ENCODE assay signal across 35 cellular contexts in genomic region chr11:18495703-18496102, GRCh38. TPM values are rescaled to one million over a fixed set of nuclear protein-coding genes. Genes with fewer than 3 reads are reported as not detected.
DNase-seq lines count a peak whose midpoint lies in the region; ATAC-seq and TF ChIP-seq lines count a peak whose summit lies in the region.
"Had no signal": no experiment of that assay in that cellular context is flagged by ENCODE, and none has a peak within 500 bp of the region (broad histone marks: within the 10 kb centered on the region; RNA-seq: fewer than 3 reads in every experiment).

No MANE protein-coding gene starts in this region.

- H3K27ac Mint-ChIP-seq in activated naive CD8-positive, alpha-beta T cell treated with anti-CD3 and anti-CD28 coated beads for 36 hours: peak overlapping the region; percentile 21
- H3K27ac Mint-ChIP-seq in chondrocyte (ENCODE audit: unreplicated experiment): no peak overlapping the region
- H3K27ac Mint-ChIP-seq: activated CD8-positive, alpha-beta T cell treated with anti-CD3 and anti-CD28 coated beads, Interleukin-2, amount 10 ng/mL, durations not matched to agents 7 days and 5 days had no signal

- no peak overlapping the region for H3K27ac ChIP-seq in upper lobe of right lung
- H3K27ac ChIP-seq: 22Rv1, breast epithelium, foreskin keratinocyte, psoas muscle, tibial nerve had no signal

- peaks cover 6% of the 10 kb centered on the region for H3K4me1 ChIP-seq in upper lobe of right lung
- H3K4me1 ChIP-seq: breast epithelium, tibial nerve had no signal

- no peak overlapping the region for H3K4me3 Mint-ChIP-seq in activated naive CD8-positive, alpha-beta T cell treated with anti-CD3 and anti-CD28 coated beads for 36 hours
- H3K4me3 Mint-ChIP-seq in chondrocyte (ENCODE audit: unreplicated experiment): no peak overlapping the region
- H3K4me3 Mint-ChIP-seq: activated CD8-positive, alpha-beta T cell treated with anti-CD3 and anti-CD28 coated beads, Interleukin-2, amount 10 ng/mL, durations not matched to agents 7 days and 5 days; naive thymus-derived CD8-positive, alpha-beta T cell had no signal

- ATAC-seq in upper lobe of right lung: peak; percentile 40
- ATAC-seq: activated CD8-positive, alpha-beta T cell treated with anti-CD3 and anti-CD28 coated beads, Interleukin-2, amount 10 ng/mL, durations not matched to agents 7 days and 5 days; activated naive CD4-positive, alpha-beta T cell treated with anti-CD3 and anti-CD28 coated beads, Interleukin-2, amount 50 U/mL, for 72 hours; foreskin keratinocyte; naive thymus-derived CD8-positive, alpha-beta T cell; Panc1; psoas muscle; sciatic nerve; SK-N-SH treated with all-trans-retinoic acid at 6 μM for 48 hours had no signal

- no peaks in the 10 kb centered on the region for H3K27me3 Mint-ChIP-seq in activated naive CD8-positive, alpha-beta T cell treated with anti-CD3 and anti-CD28 coated beads for 36 hours
- no peaks in the 10 kb centered on the region for H3K27me3 Mint-ChIP-seq in chondrocyte (ENCODE audit: low read depth)
- H3K27me3 Mint-ChIP-seq: naive thymus-derived CD8-positive, alpha-beta T cell had no signal

- intact Hi-C loops in upper lobe of right lung (cut with DNase I): no loop called here

- no peaks in the 10 kb centered on the region for H3K9me3 Mint-ChIP-seq in activated naive CD8-positive, alpha-beta T cell treated with anti-CD3 and anti-CD28 coated beads for 36 hours
- H3K9me3 Mint-ChIP-seq in chondrocyte (ENCODE audit: low read depth): no peaks in the 10 kb centered on the region
- H3K9me3 Mint-ChIP-seq: activated naive CD4-positive, alpha-beta T cell treated with anti-CD3 and anti-CD28 coated beads, Interleukin-2, amount 50 U/mL, for 72 hours; naive thymus-derived CD8-positive, alpha-beta T cell had no signal

- H3K4me3 ChIP-seq in upper lobe of right lung: no peak overlapping the region
- H3K4me3 ChIP-seq: breast epithelium, HAP-1, psoas muscle, tibial nerve had no signal

- peaks cover 6% of the 10 kb centered on the region for H3K4me1 Mint-ChIP-seq in activated naive CD8-positive, alpha-beta T cell treated with anti-CD3 and anti-CD28 coated beads for 36 hours
- peaks cover 11% of the 10 kb centered on the region for H3K4me1 Mint-ChIP-seq in chondrocyte (ENCODE audit: low read depth)

- TF ChIP-seq CTCF in upper lobe of right lung (IDR thresholded peaks at IDR 0.05) (no peak), chondrocyte (IDR thresholded peaks at IDR 0.05) (no peak)

- H3K36me3 ChIP-seq in upper lobe of right lung: peaks cover 58% of the 10 kb centered on the region
- H3K36me3 ChIP-seq: breast epithelium had no signal

- DNase-seq in NCI-H2029 (lab: John Stamatoyannopoulos, UW): peak; percentile 26
- no peak for DNase-seq in NCI-H2029 treated with DMSO at 0.1 percent for 48 hours (lab: John Stamatoyannopoulos, UW)
- DNase-seq in activated naive CD8-positive, alpha-beta T cell treated with anti-CD3 and anti-CD28 coated beads for 36 hours: no peak
- DNase-seq in fibroblast of the conjunctiva (ENCODE audit: low read depth): peak; percentile 5
- no peak for DNase-seq in upper lobe of right lung
- DNase-seq in NCI-H2081 treated with DMSO at 0.1 percent for 48 hours (lab: John Stamatoyannopoulos, UW): no peak
- DNase-seq in chondrocyte (ENCODE audit: low spot score): no peak
- DNase-seq in HUDEP-2 (lab: John Stamatoyannopoulos, UW; ENCODE audit: unreplicated experiment in 76 of 76): no peak
- DNase-seq: activated CD8-positive, alpha-beta T cell treated with anti-CD3 and anti-CD28 coated beads, Interleukin-2, amount 10 ng/mL, durations not matched to agents 7 days and 5 days; activated effector memory CD4-positive, alpha-beta T cell treated with Interleukin-2 at 50 U/mL for 16 hours; anterior cingulate cortex; effector CD4-positive, alpha-beta T cell; erythroblast; foreskin keratinocyte; head of caudate nucleus; islet precursor cell; naive thymus-derived CD8-positive, alpha-beta T cell; NCI-H1417; NCI-H2081; NCI-H226; NCI-H526 treated with DMSO at 0.1 percent for 48 hours; psoas muscle; Right ventricle myocardium superior; stimulated activated CD4-positive, alpha-beta T cell treated with anti-CD3 and anti-CD28 coated beads, Interleukin-12 subunit alpha, Interleukin-12 subunit beta, amount 100 ng/mL, for 4 hours; stimulated activated CD4-positive, alpha-beta T cell treated with anti-CD3 and anti-CD28 coated beads, Interleukin-4, amount 100 ng/mL, for 1 hour; T-helper 2 cell had no signal

- H3K36me3 Mint-ChIP-seq in activated naive CD8-positive, alpha-beta T cell treated with anti-CD3 and anti-CD28 coated beads for 36 hours: peaks cover 15% of the 10 kb centered on the region
- H3K36me3 Mint-ChIP-seq in chondrocyte (ENCODE audit: low read depth): peaks cover 28% of the 10 kb centered on the region

- no peaks in the 10 kb centered on the region for H3K9me3 ChIP-seq in upper lobe of right lung
- H3K9me3 ChIP-seq: breast epithelium, HAP-1, psoas muscle, tibial nerve had no signal

- no peaks in the 10 kb centered on the region for H3K27me3 ChIP-seq in upper lobe of right lung
- H3K27me3 ChIP-seq: breast epithelium, foreskin keratinocyte, tibial nerve had no signal

RNA-seq across cellular contexts. Expression of gene TSG101, which starts 31.0 kb away (rescaled TPM):
- total RNA-seq in activated naive CD8-positive, alpha-beta T cell treated with anti-CD3 and anti-CD28 coated beads for 36 hours: 10 to 100 TPM; 38.5 to 46.4 TPM
- total RNA-seq in upper lobe of right lung (46.6 TPM), chondrocyte (54.7 to 59.8 TPM (median 55.4 TPM) in 3 replicates)

RNA-seq across cellular contexts. Expression of gene LDHAL6A, which starts 40.0 kb away (rescaled TPM):
- total RNA-seq in activated naive CD8-positive, alpha-beta T cell treated with anti-CD3 and anti-CD28 coated beads for 36 hours: not detected
- not detected for total RNA-seq in upper lobe of right lung
- not detected in 3 replicates for total RNA-seq in chondrocyte
- total RNA-seq: activated CD8-positive, alpha-beta T cell treated with anti-CD3 and anti-CD28 coated beads, Interleukin-2, amount 10 ng/mL, durations not matched to agents 7 days and 5 days; activated naive CD4-positive, alpha-beta T cell treated with anti-CD3 and anti-CD28 coated beads, Interleukin-2, amount 50 U/mL, for 72 hours; breast epithelium; foreskin keratinocyte; liver; psoas muscle; Right ventricle myocardium superior; sciatic nerve; tibial nerve had no signal

Comparison
In these comparisons a context has a peak if more than half of its experiments do, and no peak if none do; other contexts are left out.
1. DNase-seq: peak in NCI-H2029 (single experiment) and fibroblast of the conjunctiva (single experiment); none in NCI-H2029 treated with DMSO at 0.1 percent for 48 hours (single experiment), activated naive CD8-positive, alpha-beta T cell treated with anti-CD3 and anti-CD28 coated beads for 36 hours (single experiment), upper lobe of right lung (single experiment), NCI-H2081 treated with DMSO at 0.1 percent for 48 hours (single experiment), chondrocyte (single experiment) and HUDEP-2 (0 of 76).